Comparison of ENCODE assay signal across 8 cellular contexts in genomic region chr1:206686486-206687249, GRCh38. TPM values are rescaled to one million over a fixed set of nuclear protein-coding genes. Genes with fewer than 3 reads are reported as not detected.
A peak's percentile ranks its signal among the peaks of the same experiment; 100 is the strongest.
DNase-seq lines count a peak whose midpoint lies in the region; ATAC-seq lines count a peak whose summit lies in the region.

No MANE protein-coding gene starts in this region.

- ATAC-seq in HG02798 (IDR thresholded peaks at IDR 0.05; ENCODE audit: poor library complexity, unreplicated experiment) (peak; percentile 23), GM18858 (IDR thresholded peaks at IDR 0.05; ENCODE audit: unreplicated experiment) (no peak)
- ATAC-seq in activated CD8-positive, alpha-beta T cell treated with anti-CD3 and anti-CD28 coated beads, Interleukin-2, amount 10 ng/mL, durations not matched to agents 7 days and 5 days: peak; percentile 42

- POLR2A ChIA-PET in activated CD8-positive, alpha-beta T cell treated with anti-CD3 and anti-CD28 coated beads, Interleukin-2, amount 10 ng/mL, durations not matched to agents 7 days and 5 days (lab: Charles Lee): interaction anchor here (0.6 to 2.7 kb wide), 5 partner anchors 15 to 177 kb away, joined by 3 to 8 read pairs (median 4); no protein-coding TSS in a partner anchor

- H3K4me3 Mint-ChIP-seq in activated CD8-positive, alpha-beta T cell treated with anti-CD3 and anti-CD28 coated beads, Interleukin-2, amount 10 ng/mL, durations not matched to agents 7 days and 5 days: peak overlapping the region; percentile 99

- H3K36me3 Mint-ChIP-seq in activated CD8-positive, alpha-beta T cell treated with anti-CD3 and anti-CD28 coated beads, Interleukin-2, amount 10 ng/mL, durations not matched to agents 7 days and 5 days (ENCODE audit: low read depth): peaks cover 6% of the 10 kb centered on the region

- peak overlapping the region; percentile 89; the same call in 1 of the 2 replicates for H3K9ac ChIP-seq in iPS-20b (ENCODE audit: low read depth, low read length)

- CTCF ChIA-PET in activated CD8-positive, alpha-beta T cell treated with anti-CD3 and anti-CD28 coated beads, Interleukin-2, amount 10 ng/mL, durations not matched to agents 7 days and 5 days (lab: Charles Lee): interaction anchor here (0.6 to 3.4 kb wide), 6 partner anchors 16 to 225 kb away, joined by 3 to 22 read pairs (median 4); no protein-coding TSS in a partner anchor

- H3K27ac Mint-ChIP-seq in activated CD8-positive, alpha-beta T cell treated with anti-CD3 and anti-CD28 coated beads, Interleukin-2, amount 10 ng/mL, durations not matched to agents 7 days and 5 days: peak overlapping the region; percentile 99

- peaks cover 48% of the 10 kb centered on the region for H3K4me1 Mint-ChIP-seq in activated CD8-positive, alpha-beta T cell treated with anti-CD3 and anti-CD28 coated beads, Interleukin-2, amount 10 ng/mL, durations not matched to agents 7 days and 5 days (ENCODE audit: low read depth)

- no peaks in the 10 kb centered on the region for H3K9me3 Mint-ChIP-seq in activated CD8-positive, alpha-beta T cell treated with anti-CD3 and anti-CD28 coated beads, Interleukin-2, amount 10 ng/mL, durations not matched to agents 7 days and 5 days (ENCODE audit: insufficient read depth)

- H3K9me3 ChIP-seq in iPS-20b (ENCODE audit: insufficient read depth, low read depth, low read length): no peaks in the 10 kb centered on the region

- H3K4me3 ChIP-seq in GM08714 (ENCODE audit: low read length) (peak overlapping the region; percentile 90), iPS-20b (ENCODE audit: low read length) (peak overlapping the region; percentile 93)

- no peaks in the 10 kb centered on the region for H3K36me3 ChIP-seq in iPS-20b (ENCODE audit: insufficient read depth, low read depth, low read length)

- H3K27ac ChIP-seq in iPS-20b (ENCODE audit: low read length) (no peak overlapping the region), substantia nigra (ENCODE audit: low read depth, low read length, poor library complexity, severe bottlenecking) (peak overlapping the region; percentile 70)

- H3K4me1 ChIP-seq in iPS-20b (ENCODE audit: insufficient read depth, low read length): peaks cover 22% of the 10 kb centered on the region

- H3K27me3 ChIP-seq in iPS-20b (ENCODE audit: insufficient read depth, low read length): peaks cover 50% of the 10 kb centered on the region

- peaks cover 16% of the 10 kb centered on the region for H3K27me3 Mint-ChIP-seq in activated CD8-positive, alpha-beta T cell treated with anti-CD3 and anti-CD28 coated beads, Interleukin-2, amount 10 ng/mL, durations not matched to agents 7 days and 5 days (ENCODE audit: low read depth)

- peak; percentile 59 for DNase-seq in activated CD8-positive, alpha-beta T cell treated with anti-CD3 and anti-CD28 coated beads, Interleukin-2, amount 10 ng/mL, durations not matched to agents 7 days and 5 days
- no peak for DNase-seq in substantia nigra (lab: John Stamatoyannopoulos, UW)
- no peak for DNase-seq in medulla oblongata (ENCODE audit: extremely low spot score)
- no peak for DNase-seq in NCI-H446 treated with DMSO at 0.1 percent for 48 hours (lab: John Stamatoyannopoulos, UW)

RNA-seq across cellular contexts. Expression of gene MAPKAPK2, which starts 2.0 kb away (rescaled TPM):
- total RNA-seq in activated CD8-positive, alpha-beta T cell treated with anti-CD3 and anti-CD28 coated beads, Interleukin-2, amount 10 ng/mL, durations not matched to agents 7 days and 5 days: 10 to 100 TPM; 59.0 to 61.3 TPM

RNA-seq across cellular contexts. Expression of gene DYRK3, which starts 51.3 kb away (rescaled TPM):
- total RNA-seq in activated CD8-positive, alpha-beta T cell treated with anti-CD3 and anti-CD28 coated beads, Interleukin-2, amount 10 ng/mL, durations not matched to agents 7 days and 5 days: 1 to 10 TPM; 5.3 to 5.9 TPM
